Comparison of ENCODE assay signal across 16 cellular contexts in the genomic region with DNA sequence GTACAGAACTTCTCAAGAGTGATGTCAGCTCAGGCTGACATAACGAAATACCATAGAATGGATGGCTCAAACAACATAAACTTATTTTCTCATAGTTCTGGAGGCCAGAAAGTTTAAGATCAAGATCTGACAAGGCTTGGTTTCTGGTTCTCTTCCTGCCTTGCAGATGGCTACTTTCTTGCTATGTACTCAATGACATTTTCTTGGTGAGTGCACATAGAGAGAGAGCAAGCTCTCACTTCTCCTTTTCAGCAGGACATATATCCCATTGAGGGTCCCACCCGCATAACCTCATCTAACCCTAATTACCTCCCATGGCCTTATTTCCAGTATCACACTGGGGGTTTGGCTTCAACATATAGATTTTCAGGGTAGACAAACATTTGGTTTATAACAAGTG.
A peak's percentile ranks its signal among the peaks of the same experiment; 100 is the strongest.
DNase-seq lines count a peak whose midpoint lies in the region; ATAC-seq and TF ChIP-seq lines count a peak whose summit lies in the region.
"Had no signal": no experiment of that assay in that cellular context is flagged by ENCODE, and none has a peak within 500 bp of the region (broad histone marks: within the 10 kb centered on the region; RNA-seq: fewer than 3 reads in every experiment).

No MANE protein-coding gene starts in this region.

- no peaks in the 10 kb centered on the region for H3K9me3 ChIP-seq in cardiac muscle cell (ENCODE audit: low read depth)
- no peaks in the 10 kb centered on the region for H3K9me3 ChIP-seq in stomach
- H3K9me3 ChIP-seq: A549 had no signal

- intact Hi-C loops in Right ventricle myocardium inferior (cut with DNase I), result no loop called here
- intact Hi-C loops in stomach (cut with DNase I; ENCODE audit: low total_unique reads), result no loop called here

- TF ChIP-seq CTCF in cardiac muscle cell (IDR thresholded peaks at IDR 0.05; ENCODE audit: low read depth, low read length) (no peak), stomach (IDR thresholded peaks at IDR 0.05) (no peak)

- H3K36me3 ChIP-seq in cardiac muscle cell (no peaks in the 10 kb centered on the region), stomach (no peaks in the 10 kb centered on the region)

- 58 to 87% (median 71%) methylated on average over 2 of the region's 2 CpGs for WGBS in stomach, 5 donors

- no peak for TF ChIP-seq EP300 in stomach (IDR thresholded peaks at IDR 0.05)

- no peak for ATAC-seq in Right ventricle myocardium inferior
- ATAC-seq in HG02678 (IDR thresholded peaks at IDR 0.05; ENCODE audit: unreplicated experiment), result peak; percentile 81
- ATAC-seq in HG03457 (IDR thresholded peaks at IDR 0.05; ENCODE audit: unreplicated experiment), result peak; percentile 70
- ATAC-seq: A549 had no signal

- peak overlapping the region; percentile 79 for H3K27ac ChIP-seq in cardiac muscle cell
- no peak overlapping the region for H3K27ac ChIP-seq in stomach
- H3K27ac ChIP-seq: A549 had no signal

- no peaks in the 10 kb centered on the region for H3K27me3 ChIP-seq in cardiac muscle cell
- no peaks in the 10 kb centered on the region for H3K27me3 ChIP-seq in stomach

- H3K4me1 ChIP-seq in cardiac muscle cell (ENCODE audit: low read depth) (peaks cover 36% of the 10 kb centered on the region), stomach (no peaks in the 10 kb centered on the region)
- H3K4me1 ChIP-seq: A549 had no signal

- H3K4me3 ChIP-seq in cardiac muscle cell (no peak overlapping the region), stomach (no peak overlapping the region)
- H3K4me3 ChIP-seq: A549 had no signal

- TF ChIP-seq POLR2A in stomach (IDR thresholded peaks at IDR 0.05), result no peak

- DNase-seq in cardiac muscle cell (ENCODE audit: low read depth in 1 of 2, low spot score in 1 of 2) (no peak), Right ventricle myocardium inferior (ENCODE audit: missing footprints) (no peak), COLO668 (lab: John Stamatoyannopoulos, UW; ENCODE audit: unreplicated experiment) (no peak), stomach (no peak)
- no peak for DNase-seq in activated effector memory CD4-positive, alpha-beta T cell treated with anti-CD3 and anti-CD28 coated beads, Interleukin-2, amount 50 U/mL, for 16 hours
- DNase-seq in activated naive CD4-positive, alpha-beta T cell treated with Interleukin-2 at 50 U/mL for 16 hours, result no peak
- DNase-seq: Calu3; glutamatergic neuron; kidney; NCI-H2227 treated with DMSO at 0.1 percent for 48 hours; posterior cingulate gyrus; RPMI8226; stimulated activated CD8-positive, alpha-beta memory T cell treated with anti-CD3 and anti-CD28 coated beads, Interleukin-4, amount 100 ng/mL, for 48 hours had no signal
